Comparison of ENCODE assay signal across 20 cellular contexts in the genomic region with DNA sequence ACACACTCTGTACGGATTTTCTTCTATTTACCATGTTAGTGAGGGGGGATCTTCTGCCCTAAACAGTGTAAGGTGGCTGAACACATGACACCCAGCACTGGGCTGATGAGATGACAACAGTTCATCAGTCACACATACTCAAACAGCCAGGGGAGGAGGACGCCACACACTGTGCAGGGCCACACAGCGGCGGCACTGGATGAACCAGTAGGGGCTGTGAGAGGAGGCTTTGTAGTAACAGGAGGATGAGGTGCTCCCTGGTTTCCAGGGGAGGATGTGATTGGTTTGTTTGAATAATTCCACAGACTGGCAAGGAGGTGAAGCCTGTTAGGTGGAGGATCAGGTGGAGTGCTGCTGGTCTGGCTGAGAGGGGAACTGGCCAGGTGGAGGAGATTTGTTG.
"Had no signal": no experiment of that assay in that cellular context is flagged by ENCODE, and none has a peak within 500 bp of the region (broad histone marks: within the 10 kb centered on the region; RNA-seq: fewer than 3 reads in every experiment).

No MANE protein-coding gene starts in this region.

- H3K27ac ChIP-seq: heart right ventricle, ovary, right atrium auricular region, suprapubic skin, thyroid gland had no signal

- ATAC-seq: esophagus mucosa; mucosa of descending colon; naive thymus-derived CD8-positive, alpha-beta T cell; stimulated activated effector memory CD8-positive, alpha-beta T cell treated with anti-CD3 and anti-CD28 coated beads, Interleukin-12 subunit alpha, Interleukin-12 subunit beta, amount 100 ng/mL, for 72 hours; stimulated activated naive CD8-positive, alpha-beta T cell treated with anti-CD3 and anti-CD28 coated beads, Interleukin-15, Interleukin-2, amounts not matched to agents 100 U/mL and 50 U/mL, for 24 hours had no signal

- H3K4me3 Mint-ChIP-seq: naive thymus-derived CD8-positive, alpha-beta T cell; neural crest cell; stimulated activated effector memory CD8-positive, alpha-beta T cell treated with anti-CD3 and anti-CD28 coated beads, Interleukin-12 subunit alpha, Interleukin-12 subunit beta, amount 100 ng/mL, for 72 hours; type B pancreatic cell had no signal

- H3K36me3 ChIP-seq: heart right ventricle, ovary, right atrium auricular region, suprapubic skin, thyroid gland had no signal

- DNase-seq: cortex of kidney; effector memory CD4-positive, alpha-beta T cell; heart right ventricle; hypothalamus; kidney glomerular epithelial cell; mammary epithelial cell; mucosa of descending colon; naive thymus-derived CD8-positive, alpha-beta T cell; nucleus accumbens; ovary; stimulated activated CD4-positive, alpha-beta T cell treated with anti-CD3 and anti-CD28 coated beads, Interleukin-4, amount 100 ng/mL, for 1 hour; stimulated activated CD8-positive, alpha-beta memory T cell treated with anti-CD3 and anti-CD28 coated beads, Interleukin-4, amount 100 ng/mL, for 48 hours; stimulated activated naive CD8-positive, alpha-beta T cell treated with anti-CD3 and anti-CD28 coated beads, Interleukin-15, Interleukin-2, amounts not matched to agents 100 U/mL and 50 U/mL, for 24 hours; thyroid gland had no signal

- H3K9me3 ChIP-seq: mucosa of descending colon, ovary, right atrium auricular region, suprapubic skin, thyroid gland had no signal

- H3K4me1 Mint-ChIP-seq: stimulated activated effector memory CD8-positive, alpha-beta T cell treated with anti-CD3 and anti-CD28 coated beads, Interleukin-12 subunit alpha, Interleukin-12 subunit beta, amount 100 ng/mL, for 72 hours had no signal

- H3K9me3 Mint-ChIP-seq: stimulated activated effector memory CD8-positive, alpha-beta T cell treated with anti-CD3 and anti-CD28 coated beads, Interleukin-12 subunit alpha, Interleukin-12 subunit beta, amount 100 ng/mL, for 72 hours; type B pancreatic cell had no signal

- H3K4me3 ChIP-seq: heart right ventricle, mucosa of descending colon, ovary, right atrium auricular region, suprapubic skin, thyroid gland had no signal

- H3K27ac Mint-ChIP-seq: naive thymus-derived CD8-positive, alpha-beta T cell; stimulated activated effector memory CD8-positive, alpha-beta T cell treated with anti-CD3 and anti-CD28 coated beads, Interleukin-12 subunit alpha, Interleukin-12 subunit beta, amount 100 ng/mL, for 72 hours; type B pancreatic cell had no signal

- H3K36me3 Mint-ChIP-seq: naive thymus-derived CD8-positive, alpha-beta T cell; stimulated activated effector memory CD8-positive, alpha-beta T cell treated with anti-CD3 and anti-CD28 coated beads, Interleukin-12 subunit alpha, Interleukin-12 subunit beta, amount 100 ng/mL, for 72 hours; type B pancreatic cell had no signal

- H3K27me3 ChIP-seq: ovary, right atrium auricular region, suprapubic skin, thyroid gland had no signal
